In the genomic region with DNA sequence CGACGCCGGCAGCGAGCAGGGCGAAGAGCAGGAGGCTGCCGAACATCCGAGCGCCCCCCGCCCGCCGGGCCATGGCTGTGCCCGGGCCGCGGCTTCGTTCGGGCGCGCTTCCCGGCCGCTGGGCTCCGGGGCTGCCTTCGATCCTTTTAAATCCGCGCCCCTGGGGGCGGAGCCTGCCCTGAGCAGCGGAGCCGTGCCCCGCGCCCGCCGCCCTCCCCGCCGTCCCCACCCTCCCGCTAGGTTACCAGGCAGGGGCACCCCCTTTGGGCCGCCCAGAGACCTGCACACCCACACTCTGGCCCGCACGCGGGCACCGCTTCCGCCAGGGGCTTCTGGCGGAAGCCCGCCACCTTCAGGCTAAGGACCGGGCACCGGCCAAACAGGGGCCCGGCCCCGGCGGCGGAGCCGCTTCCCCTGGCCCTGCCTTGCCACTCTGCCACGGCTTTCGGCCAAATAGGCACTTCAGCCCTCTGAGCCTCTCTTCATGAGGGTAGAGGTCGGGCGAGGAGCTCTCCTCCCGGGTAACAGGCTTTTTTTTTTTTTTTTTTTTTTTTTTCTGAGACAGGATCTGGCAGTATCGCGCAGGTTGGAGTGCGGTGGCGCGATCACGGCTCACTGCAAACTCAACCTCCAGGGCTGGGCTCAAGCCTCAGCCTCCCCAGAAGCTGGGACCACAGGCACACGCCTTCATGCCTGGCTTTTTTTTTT, we compare ENCODE assay signal across 1 cellular context.
TF ChIP-seq lines count a peak whose summit lies in the region.

A gene with protein sequence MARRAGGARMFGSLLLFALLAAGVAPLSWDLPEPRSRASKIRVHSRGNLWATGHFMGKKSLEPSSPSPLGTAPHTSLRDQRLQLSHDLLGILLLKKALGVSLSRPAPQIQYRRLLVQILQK (minus strand): TSS at position 120 of the 708 bp plus-strand sequence. CDS start 47 bp downstream, at position 73.

TF ChIP-seq in HepG2, 621 proteins besides CTCF, POLR2A, EP300 and RAD21 (continued from another document and continues in another):
- TF ChIP-seq, protein P1, sequence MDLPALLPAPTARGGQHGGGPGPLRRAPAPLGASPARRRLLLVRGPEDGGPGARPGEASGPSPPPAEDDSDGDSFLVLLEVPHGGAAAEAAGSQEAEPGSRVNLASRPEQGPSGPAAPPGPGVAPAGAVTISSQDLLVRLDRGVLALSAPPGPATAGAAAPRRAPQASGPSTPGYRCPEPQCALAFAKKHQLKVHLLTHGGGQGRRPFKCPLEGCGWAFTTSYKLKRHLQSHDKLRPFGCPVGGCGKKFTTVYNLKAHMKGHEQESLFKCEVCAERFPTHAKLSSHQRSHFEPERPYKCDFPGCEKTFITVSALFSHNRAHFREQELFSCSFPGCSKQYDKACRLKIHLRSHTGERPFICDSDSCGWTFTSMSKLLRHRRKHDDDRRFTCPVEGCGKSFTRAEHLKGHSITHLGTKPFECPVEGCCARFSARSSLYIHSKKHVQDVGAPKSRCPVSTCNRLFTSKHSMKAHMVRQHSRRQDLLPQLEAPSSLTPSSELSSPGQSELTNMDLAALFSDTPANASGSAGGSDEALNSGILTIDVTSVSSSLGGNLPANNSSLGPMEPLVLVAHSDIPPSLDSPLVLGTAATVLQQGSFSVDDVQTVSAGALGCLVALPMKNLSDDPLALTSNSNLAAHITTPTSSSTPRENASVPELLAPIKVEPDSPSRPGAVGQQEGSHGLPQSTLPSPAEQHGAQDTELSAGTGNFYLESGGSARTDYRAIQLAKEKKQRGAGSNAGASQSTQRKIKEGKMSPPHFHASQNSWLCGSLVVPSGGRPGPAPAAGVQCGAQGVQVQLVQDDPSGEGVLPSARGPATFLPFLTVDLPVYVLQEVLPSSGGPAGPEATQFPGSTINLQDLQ (CRISPR knock-in tag; IDR thresholded peaks at IDR 0.05): 0 out of 2 replicates have a peak, but pooled peaks have one; percentile 18
- TF ChIP-seq ZNF234 (CRISPR knock-in tag; conservative IDR thresholded peaks at IDR 0.05) (no peak), FOXP1 (IDR thresholded peaks at IDR 0.05) (no peak), FOXP1 (CRISPR knock-in tag; IDR thresholded peaks at IDR 0.05) (no peak), ISL2 (CRISPR knock-in tag; IDR thresholded peaks at IDR 0.05) (no peak), ZNF772 (CRISPR knock-in tag; IDR thresholded peaks at IDR 0.05) (no peak), SRSF1 (optimal IDR thresholded peaks at IDR 0.05; ENCODE audit: low read depth, low read length) (peak; percentile 46), DNMT1 (CRISPR knock-in tag; IDR thresholded peaks at IDR 0.05) (no peak), ZNF615 (CRISPR knock-in tag; IDR thresholded peaks at IDR 0.05; ENCODE audit: borderline replicate concordance) (no peak), ZNF335 (CRISPR knock-in tag; IDR thresholded peaks at IDR 0.05) (no peak), NFATC3 (CRISPR knock-in tag; IDR thresholded peaks at IDR 0.05) (no peak), ZIK1 (CRISPR knock-in tag; IDR thresholded peaks at IDR 0.05; ENCODE audit: borderline replicate concordance, low read depth) (no peak), ZNF572 (CRISPR knock-in tag; IDR thresholded peaks at IDR 0.05) (no peak), HOXA5 (CRISPR knock-in tag; IDR thresholded peaks at IDR 0.05) (no peak; the same call in 1 of the 2 replicates), ATAD3A (CRISPR knock-in tag; IDR thresholded peaks at IDR 0.05) (no peak), ZFP62 (CRISPR knock-in tag; IDR thresholded peaks at IDR 0.05) (no peak), HDAC1 (CRISPR knock-in tag; IDR thresholded peaks at IDR 0.05) (peak; percentile 22; the same call in 1 of the 2 replicates), NFE2L2 (IDR thresholded peaks at IDR 0.05; ENCODE audit: low read length) (no peak), PCBP2 (optimal IDR thresholded peaks at IDR 0.05; ENCODE audit: low read depth, low read length, poor library complexity, severe bottlenecking) (no peak), JUN (CRISPR knock-in tag; IDR thresholded peaks at IDR 0.05) (no peak), DNMT3B (CRISPR knock-in tag; conservative IDR thresholded peaks at IDR 0.05) (no peak), ZNF441 (CRISPR knock-in tag; IDR thresholded peaks at IDR 0.05; ENCODE audit: borderline replicate concordance) (peak; percentile 45; the same call in 1 of the 2 replicates), ZNF616 (CRISPR knock-in tag; IDR thresholded peaks at IDR 0.05; ENCODE audit: low read depth) (no peak), ZNF775 (CRISPR knock-in tag; IDR thresholded peaks at IDR 0.05; ENCODE audit: borderline replicate concordance) (no peak), NR2F1 (CRISPR knock-in tag; IDR thresholded peaks at IDR 0.05) (no peak)
- TF ChIP-seq, protein P2, sequence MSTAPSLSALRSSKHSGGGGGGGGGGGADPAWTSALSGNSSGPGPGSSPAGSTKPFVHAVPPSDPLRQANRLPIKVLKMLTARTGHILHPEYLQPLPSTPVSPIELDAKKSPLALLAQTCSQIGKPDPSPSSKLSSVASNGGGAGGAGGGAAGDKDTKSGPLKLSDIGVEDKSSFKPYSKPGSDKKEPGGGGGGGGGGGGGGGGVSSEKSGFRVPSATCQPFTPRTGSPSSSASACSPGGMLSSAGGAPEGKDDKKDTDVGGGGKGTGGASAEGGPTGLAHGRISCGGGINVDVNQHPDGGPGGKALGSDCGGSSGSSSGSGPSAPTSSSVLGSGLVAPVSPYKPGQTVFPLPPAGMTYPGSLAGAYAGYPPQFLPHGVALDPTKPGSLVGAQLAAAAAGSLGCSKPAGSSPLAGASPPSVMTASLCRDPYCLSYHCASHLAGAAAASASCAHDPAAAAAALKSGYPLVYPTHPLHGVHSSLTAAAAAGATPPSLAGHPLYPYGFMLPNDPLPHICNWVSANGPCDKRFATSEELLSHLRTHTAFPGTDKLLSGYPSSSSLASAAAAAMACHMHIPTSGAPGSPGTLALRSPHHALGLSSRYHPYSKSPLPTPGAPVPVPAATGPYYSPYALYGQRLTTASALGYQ (CRISPR knock-in tag; IDR thresholded peaks at IDR 0.05): no peak
- TF ChIP-seq, protein P3, sequence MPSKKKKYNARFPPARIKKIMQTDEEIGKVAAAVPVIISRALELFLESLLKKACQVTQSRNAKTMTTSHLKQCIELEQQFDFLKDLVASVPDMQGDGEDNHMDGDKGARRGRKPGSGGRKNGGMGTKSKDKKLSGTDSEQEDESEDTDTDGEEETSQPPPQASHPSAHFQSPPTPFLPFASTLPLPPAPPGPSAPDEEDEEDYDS (CRISPR knock-in tag; IDR thresholded peaks at IDR 0.05): peak; percentile 65
- TF ChIP-seq, protein P4, sequence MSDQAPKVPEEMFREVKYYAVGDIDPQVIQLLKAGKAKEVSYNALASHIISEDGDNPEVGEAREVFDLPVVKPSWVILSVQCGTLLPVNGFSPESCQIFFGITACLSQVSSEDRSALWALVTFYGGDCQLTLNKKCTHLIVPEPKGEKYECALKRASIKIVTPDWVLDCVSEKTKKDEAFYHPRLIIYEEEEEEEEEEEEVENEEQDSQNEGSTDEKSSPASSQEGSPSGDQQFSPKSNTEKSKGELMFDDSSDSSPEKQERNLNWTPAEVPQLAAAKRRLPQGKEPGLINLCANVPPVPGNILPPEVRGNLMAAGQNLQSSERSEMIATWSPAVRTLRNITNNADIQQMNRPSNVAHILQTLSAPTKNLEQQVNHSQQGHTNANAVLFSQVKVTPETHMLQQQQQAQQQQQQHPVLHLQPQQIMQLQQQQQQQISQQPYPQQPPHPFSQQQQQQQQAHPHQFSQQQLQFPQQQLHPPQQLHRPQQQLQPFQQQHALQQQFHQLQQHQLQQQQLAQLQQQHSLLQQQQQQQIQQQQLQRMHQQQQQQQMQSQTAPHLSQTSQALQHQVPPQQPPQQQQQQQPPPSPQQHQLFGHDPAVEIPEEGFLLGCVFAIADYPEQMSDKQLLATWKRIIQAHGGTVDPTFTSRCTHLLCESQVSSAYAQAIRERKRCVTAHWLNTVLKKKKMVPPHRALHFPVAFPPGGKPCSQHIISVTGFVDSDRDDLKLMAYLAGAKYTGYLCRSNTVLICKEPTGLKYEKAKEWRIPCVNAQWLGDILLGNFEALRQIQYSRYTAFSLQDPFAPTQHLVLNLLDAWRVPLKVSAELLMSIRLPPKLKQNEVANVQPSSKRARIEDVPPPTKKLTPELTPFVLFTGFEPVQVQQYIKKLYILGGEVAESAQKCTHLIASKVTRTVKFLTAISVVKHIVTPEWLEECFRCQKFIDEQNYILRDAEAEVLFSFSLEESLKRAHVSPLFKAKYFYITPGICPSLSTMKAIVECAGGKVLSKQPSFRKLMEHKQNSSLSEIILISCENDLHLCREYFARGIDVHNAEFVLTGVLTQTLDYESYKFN (CRISPR knock-in tag; conservative IDR thresholded peaks at IDR 0.05): peak; percentile 28; the same call in 1 of the 2 replicates
- TF ChIP-seq, protein P5, sequence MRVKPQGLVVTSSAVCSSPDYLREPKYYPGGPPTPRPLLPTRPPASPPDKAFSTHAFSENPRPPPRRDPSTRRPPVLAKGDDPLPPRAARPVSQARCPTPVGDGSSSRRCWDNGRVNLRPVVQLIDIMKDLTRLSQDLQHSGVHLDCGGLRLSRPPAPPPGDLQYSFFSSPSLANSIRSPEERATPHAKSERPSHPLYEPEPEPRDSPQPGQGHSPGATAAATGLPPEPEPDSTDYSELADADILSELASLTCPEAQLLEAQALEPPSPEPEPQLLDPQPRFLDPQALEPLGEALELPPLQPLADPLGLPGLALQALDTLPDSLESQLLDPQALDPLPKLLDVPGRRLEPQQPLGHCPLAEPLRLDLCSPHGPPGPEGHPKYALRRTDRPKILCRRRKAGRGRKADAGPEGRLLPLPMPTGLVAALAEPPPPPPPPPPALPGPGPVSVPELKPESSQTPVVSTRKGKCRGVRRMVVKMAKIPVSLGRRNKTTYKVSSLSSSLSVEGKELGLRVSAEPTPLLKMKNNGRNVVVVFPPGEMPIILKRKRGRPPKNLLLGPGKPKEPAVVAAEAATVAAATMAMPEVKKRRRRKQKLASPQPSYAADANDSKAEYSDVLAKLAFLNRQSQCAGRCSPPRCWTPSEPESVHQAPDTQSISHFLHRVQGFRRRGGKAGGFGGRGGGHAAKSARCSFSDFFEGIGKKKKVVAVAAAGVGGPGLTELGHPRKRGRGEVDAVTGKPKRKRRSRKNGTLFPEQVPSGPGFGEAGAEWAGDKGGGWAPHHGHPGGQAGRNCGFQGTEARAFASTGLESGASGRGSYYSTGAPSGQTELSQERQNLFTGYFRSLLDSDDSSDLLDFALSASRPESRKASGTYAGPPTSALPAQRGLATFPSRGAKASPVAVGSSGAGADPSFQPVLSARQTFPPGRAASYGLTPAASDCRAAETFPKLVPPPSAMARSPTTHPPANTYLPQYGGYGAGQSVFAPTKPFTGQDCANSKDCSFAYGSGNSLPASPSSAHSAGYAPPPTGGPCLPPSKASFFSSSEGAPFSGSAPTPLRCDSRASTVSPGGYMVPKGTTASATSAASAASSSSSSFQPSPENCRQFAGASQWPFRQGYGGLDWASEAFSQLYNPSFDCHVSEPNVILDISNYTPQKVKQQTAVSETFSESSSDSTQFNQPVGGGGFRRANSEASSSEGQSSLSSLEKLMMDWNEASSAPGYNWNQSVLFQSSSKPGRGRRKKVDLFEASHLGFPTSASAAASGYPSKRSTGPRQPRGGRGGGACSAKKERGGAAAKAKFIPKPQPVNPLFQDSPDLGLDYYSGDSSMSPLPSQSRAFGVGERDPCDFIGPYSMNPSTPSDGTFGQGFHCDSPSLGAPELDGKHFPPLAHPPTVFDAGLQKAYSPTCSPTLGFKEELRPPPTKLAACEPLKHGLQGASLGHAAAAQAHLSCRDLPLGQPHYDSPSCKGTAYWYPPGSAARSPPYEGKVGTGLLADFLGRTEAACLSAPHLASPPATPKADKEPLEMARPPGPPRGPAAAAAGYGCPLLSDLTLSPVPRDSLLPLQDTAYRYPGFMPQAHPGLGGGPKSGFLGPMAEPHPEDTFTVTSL (CRISPR knock-in tag; IDR thresholded peaks at IDR 0.05; ENCODE audit: borderline replicate concordance): no peak
- TF ChIP-seq, protein P6, sequence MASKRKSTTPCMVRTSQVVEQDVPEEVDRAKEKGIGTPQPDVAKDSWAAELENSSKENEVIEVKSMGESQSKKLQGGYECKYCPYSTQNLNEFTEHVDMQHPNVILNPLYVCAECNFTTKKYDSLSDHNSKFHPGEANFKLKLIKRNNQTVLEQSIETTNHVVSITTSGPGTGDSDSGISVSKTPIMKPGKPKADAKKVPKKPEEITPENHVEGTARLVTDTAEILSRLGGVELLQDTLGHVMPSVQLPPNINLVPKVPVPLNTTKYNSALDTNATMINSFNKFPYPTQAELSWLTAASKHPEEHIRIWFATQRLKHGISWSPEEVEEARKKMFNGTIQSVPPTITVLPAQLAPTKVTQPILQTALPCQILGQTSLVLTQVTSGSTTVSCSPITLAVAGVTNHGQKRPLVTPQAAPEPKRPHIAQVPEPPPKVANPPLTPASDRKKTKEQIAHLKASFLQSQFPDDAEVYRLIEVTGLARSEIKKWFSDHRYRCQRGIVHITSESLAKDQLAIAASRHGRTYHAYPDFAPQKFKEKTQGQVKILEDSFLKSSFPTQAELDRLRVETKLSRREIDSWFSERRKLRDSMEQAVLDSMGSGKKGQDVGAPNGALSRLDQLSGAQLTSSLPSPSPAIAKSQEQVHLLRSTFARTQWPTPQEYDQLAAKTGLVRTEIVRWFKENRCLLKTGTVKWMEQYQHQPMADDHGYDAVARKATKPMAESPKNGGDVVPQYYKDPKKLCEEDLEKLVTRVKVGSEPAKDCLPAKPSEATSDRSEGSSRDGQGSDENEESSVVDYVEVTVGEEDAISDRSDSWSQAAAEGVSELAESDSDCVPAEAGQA (IDR thresholded peaks at IDR 0.05; ENCODE audit: low read depth): no peak
- TF ChIP-seq, protein P6 (CRISPR knock-in tag; IDR thresholded peaks at IDR 0.05; ENCODE audit: borderline replicate concordance): no peak
- TF ChIP-seq, protein P7, sequence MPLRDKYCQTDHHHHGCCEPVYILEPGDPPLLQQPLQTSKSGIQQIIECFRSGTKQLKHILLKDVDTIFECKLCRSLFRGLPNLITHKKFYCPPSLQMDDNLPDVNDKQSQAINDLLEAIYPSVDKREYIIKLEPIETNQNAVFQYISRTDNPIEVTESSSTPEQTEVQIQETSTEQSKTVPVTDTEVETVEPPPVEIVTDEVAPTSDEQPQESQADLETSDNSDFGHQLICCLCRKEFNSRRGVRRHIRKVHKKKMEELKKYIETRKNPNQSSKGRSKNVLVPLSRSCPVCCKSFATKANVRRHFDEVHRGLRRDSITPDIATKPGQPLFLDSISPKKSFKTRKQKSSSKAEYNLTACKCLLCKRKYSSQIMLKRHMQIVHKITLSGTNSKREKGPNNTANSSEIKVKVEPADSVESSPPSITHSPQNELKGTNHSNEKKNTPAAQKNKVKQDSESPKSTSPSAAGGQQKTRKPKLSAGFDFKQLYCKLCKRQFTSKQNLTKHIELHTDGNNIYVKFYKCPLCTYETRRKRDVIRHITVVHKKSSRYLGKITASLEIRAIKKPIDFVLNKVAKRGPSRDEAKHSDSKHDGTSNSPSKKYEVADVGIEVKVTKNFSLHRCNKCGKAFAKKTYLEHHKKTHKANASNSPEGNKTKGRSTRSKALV (CRISPR knock-in tag; IDR thresholded peaks at IDR 0.05): peak; percentile 46; the same call in 1 of the 2 replicates
